Comparison of ENCODE assay signal across 1 cellular context in genomic region chr3:127970966-127971592, GRCh38.
TF ChIP-seq lines count a peak whose summit lies in the region.

No MANE protein-coding gene starts in this region.

TF ChIP-seq in H1, 55 proteins besides CTCF, POLR2A, EP300 and RAD21:
- TF ChIP-seq NANOG (IDR thresholded peaks at IDR 0.05; ENCODE audit: insufficient read depth, low read depth, low read length, poor library complexity, severe bottlenecking) (no peak), TAF1 (IDR thresholded peaks at IDR 0.05; ENCODE audit: low read depth, low read length) (no peak), POLR2AphosphoS5 (IDR thresholded peaks at IDR 0.05; ENCODE audit: low read depth, low read length) (no peak), SP2 (IDR thresholded peaks at IDR 0.05; ENCODE audit: low read length) (no peak), CHD2 (IDR thresholded peaks at IDR 0.05; ENCODE audit: low read length) (no peak), GABPA (IDR thresholded peaks at IDR 0.05; ENCODE audit: borderline replicate concordance, insufficient read depth, low read length) (no peak), EZH2 (IDR thresholded peaks at IDR 0.05; ENCODE audit: low read depth, low read length, severe bottlenecking) (no peak), CBX8 (IDR thresholded peaks at IDR 0.05; ENCODE audit: borderline replicate concordance, low read depth, low read length) (no peak), MAX (IDR thresholded peaks at IDR 0.05) (no peak), RBBP5 (IDR thresholded peaks at IDR 0.05; ENCODE audit: borderline replicate concordance, low read depth, low read length) (no peak), SP1 (IDR thresholded peaks at IDR 0.05; ENCODE audit: low read depth, low read length) (no peak), E2F6 (IDR thresholded peaks at IDR 0.05) (no peak), BCL11A (IDR thresholded peaks at IDR 0.05; ENCODE audit: low read depth in 2 of 2, low read length in 2 of 2) (no peak), SIN3A (conservative IDR thresholded peaks at IDR 0.05 in 1 of 2, IDR thresholded peaks at IDR 0.05 in 1 of 2; ENCODE audit: low read depth in 1 of 2, low read length in 2 of 2) (no peak), CREB1 (IDR thresholded peaks at IDR 0.05) (no peak), SUZ12 (IDR thresholded peaks at IDR 0.05; ENCODE audit: low read length) (no peak)
- TF ChIP-seq, protein P1, sequence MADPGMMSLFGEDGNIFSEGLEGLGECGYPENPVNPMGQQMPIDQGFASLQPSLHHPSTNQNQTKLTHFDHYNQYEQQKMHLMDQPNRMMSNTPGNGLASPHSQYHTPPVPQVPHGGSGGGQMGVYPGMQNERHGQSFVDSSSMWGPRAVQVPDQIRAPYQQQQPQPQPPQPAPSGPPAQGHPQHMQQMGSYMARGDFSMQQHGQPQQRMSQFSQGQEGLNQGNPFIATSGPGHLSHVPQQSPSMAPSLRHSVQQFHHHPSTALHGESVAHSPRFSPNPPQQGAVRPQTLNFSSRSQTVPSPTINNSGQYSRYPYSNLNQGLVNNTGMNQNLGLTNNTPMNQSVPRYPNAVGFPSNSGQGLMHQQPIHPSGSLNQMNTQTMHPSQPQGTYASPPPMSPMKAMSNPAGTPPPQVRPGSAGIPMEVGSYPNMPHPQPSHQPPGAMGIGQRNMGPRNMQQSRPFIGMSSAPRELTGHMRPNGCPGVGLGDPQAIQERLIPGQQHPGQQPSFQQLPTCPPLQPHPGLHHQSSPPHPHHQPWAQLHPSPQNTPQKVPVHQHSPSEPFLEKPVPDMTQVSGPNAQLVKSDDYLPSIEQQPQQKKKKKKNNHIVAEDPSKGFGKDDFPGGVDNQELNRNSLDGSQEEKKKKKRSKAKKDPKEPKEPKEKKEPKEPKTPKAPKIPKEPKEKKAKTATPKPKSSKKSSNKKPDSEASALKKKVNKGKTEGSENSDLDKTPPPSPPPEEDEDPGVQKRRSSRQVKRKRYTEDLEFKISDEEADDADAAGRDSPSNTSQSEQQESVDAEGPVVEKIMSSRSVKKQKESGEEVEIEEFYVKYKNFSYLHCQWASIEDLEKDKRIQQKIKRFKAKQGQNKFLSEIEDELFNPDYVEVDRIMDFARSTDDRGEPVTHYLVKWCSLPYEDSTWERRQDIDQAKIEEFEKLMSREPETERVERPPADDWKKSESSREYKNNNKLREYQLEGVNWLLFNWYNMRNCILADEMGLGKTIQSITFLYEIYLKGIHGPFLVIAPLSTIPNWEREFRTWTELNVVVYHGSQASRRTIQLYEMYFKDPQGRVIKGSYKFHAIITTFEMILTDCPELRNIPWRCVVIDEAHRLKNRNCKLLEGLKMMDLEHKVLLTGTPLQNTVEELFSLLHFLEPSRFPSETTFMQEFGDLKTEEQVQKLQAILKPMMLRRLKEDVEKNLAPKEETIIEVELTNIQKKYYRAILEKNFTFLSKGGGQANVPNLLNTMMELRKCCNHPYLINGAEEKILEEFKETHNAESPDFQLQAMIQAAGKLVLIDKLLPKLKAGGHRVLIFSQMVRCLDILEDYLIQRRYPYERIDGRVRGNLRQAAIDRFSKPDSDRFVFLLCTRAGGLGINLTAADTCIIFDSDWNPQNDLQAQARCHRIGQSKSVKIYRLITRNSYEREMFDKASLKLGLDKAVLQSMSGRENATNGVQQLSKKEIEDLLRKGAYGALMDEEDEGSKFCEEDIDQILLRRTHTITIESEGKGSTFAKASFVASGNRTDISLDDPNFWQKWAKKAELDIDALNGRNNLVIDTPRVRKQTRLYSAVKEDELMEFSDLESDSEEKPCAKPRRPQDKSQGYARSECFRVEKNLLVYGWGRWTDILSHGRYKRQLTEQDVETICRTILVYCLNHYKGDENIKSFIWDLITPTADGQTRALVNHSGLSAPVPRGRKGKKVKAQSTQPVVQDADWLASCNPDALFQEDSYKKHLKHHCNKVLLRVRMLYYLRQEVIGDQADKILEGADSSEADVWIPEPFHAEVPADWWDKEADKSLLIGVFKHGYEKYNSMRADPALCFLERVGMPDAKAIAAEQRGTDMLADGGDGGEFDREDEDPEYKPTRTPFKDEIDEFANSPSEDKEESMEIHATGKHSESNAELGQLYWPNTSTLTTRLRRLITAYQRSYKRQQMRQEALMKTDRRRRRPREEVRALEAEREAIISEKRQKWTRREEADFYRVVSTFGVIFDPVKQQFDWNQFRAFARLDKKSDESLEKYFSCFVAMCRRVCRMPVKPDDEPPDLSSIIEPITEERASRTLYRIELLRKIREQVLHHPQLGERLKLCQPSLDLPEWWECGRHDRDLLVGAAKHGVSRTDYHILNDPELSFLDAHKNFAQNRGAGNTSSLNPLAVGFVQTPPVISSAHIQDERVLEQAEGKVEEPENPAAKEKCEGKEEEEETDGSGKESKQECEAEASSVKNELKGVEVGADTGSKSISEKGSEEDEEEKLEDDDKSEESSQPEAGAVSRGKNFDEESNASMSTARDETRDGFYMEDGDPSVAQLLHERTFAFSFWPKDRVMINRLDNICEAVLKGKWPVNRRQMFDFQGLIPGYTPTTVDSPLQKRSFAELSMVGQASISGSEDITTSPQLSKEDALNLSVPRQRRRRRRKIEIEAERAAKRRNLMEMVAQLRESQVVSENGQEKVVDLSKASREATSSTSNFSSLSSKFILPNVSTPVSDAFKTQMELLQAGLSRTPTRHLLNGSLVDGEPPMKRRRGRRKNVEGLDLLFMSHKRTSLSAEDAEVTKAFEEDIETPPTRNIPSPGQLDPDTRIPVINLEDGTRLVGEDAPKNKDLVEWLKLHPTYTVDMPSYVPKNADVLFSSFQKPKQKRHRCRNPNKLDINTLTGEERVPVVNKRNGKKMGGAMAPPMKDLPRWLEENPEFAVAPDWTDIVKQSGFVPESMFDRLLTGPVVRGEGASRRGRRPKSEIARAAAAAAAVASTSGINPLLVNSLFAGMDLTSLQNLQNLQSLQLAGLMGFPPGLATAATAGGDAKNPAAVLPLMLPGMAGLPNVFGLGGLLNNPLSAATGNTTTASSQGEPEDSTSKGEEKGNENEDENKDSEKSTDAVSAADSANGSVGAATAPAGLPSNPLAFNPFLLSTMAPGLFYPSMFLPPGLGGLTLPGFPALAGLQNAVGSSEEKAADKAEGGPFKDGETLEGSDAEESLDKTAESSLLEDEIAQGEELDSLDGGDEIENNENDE (IDR thresholded peaks at IDR 0.05; ENCODE audit: insufficient replicate concordance, low read length): no peak
- TF ChIP-seq, protein P2, sequence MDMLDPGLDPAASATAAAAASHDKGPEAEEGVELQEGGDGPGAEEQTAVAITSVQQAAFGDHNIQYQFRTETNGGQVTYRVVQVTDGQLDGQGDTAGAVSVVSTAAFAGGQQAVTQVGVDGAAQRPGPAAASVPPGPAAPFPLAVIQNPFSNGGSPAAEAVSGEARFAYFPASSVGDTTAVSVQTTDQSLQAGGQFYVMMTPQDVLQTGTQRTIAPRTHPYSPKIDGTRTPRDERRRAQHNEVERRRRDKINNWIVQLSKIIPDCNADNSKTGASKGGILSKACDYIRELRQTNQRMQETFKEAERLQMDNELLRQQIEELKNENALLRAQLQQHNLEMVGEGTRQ (IDR thresholded peaks at IDR 0.05; ENCODE audit: low read length): no peak
